ENCODE assay signal across 26 cellular contexts in genomic region chr1:192832492-192832891, GRCh38.
"Had no signal": no experiment of that assay in that cellular context is flagged by ENCODE, and none has a peak within 500 bp of the region (broad histone marks: within the 10 kb centered on the region; RNA-seq: fewer than 3 reads in every experiment).

No MANE protein-coding gene starts in this region.

- DNase-seq: activated CD4-positive, alpha-beta memory T cell treated with anti-CD3 and anti-CD28 coated beads for 36 hours; activated CD4-positive, alpha-beta T cell treated with anti-CD3 and anti-CD28 coated beads, Interleukin-2, amount 10 ng/mL, durations not matched to agents 7 days and 5 days; activated CD4-positive, CD25-positive, alpha-beta regulatory T cell; activated CD8-positive, alpha-beta memory T cell treated with anti-CD3 and anti-CD28 coated beads for 24 hours; activated effector memory CD4-positive, alpha-beta T cell treated with anti-CD3 and anti-CD28 coated beads, Interleukin-2, amount 50 U/mL, for 16 hours; activated naive CD4-positive, alpha-beta T cell treated with Interleukin-2 at 50 U/mL for 16 hours; activated naive CD8-positive, alpha-beta T cell treated with anti-CD3 and anti-CD28 coated beads, Interleukin-2, amount 50 U/mL, for 24 hours; activated T-cell treated with anti-CD3 and anti-CD28 coated beads, Interleukin-2, amount 50 U/mL, for 4 hours; amniotic stem cell; body of pancreas; KG1; MG63; NCI-H1105; NCI-H1436; NCI-H1694 treated with DMSO at 0.1 percent for 48 hours; NCI-H2029 treated with DMSO at 0.1 percent for 48 hours; NCI-H510A treated with DMSO at 0.1 percent for 48 hours; NCI-H69; SIG-M5; T-cell; T-helper 2 cell; T1000 had no signal

- ATAC-seq: activated naive CD4-positive, alpha-beta T cell treated with anti-CD3 and anti-CD28 coated beads, Interleukin-2, amount 50 U/mL, for 72 hours; activated naive CD8-positive, alpha-beta T cell treated with anti-CD3 and anti-CD28 coated beads, Interleukin-2, amount 50 U/mL, for 24 hours; activated T-cell treated with anti-CD3 and anti-CD28 coated beads, Interleukin-2, amount 50 U/mL, for 4 hours; body of pancreas; T-cell had no signal

- H3K9me3 Mint-ChIP-seq: activated CD4-positive, alpha-beta memory T cell treated with anti-CD3 and anti-CD28 coated beads for 36 hours; activated naive CD4-positive, alpha-beta T cell treated with anti-CD3 and anti-CD28 coated beads, Interleukin-2, amount 50 U/mL, for 72 hours; activated naive CD8-positive, alpha-beta T cell treated with anti-CD3 and anti-CD28 coated beads, Interleukin-2, amount 50 U/mL, for 24 hours; activated T-cell treated with anti-CD3 and anti-CD28 coated beads, Interleukin-2, amount 50 U/mL, for 4 hours; IgD-negative memory B cell; T-cell had no signal

- H3K36me3 Mint-ChIP-seq: activated CD4-positive, alpha-beta memory T cell treated with anti-CD3 and anti-CD28 coated beads for 36 hours; activated naive CD4-positive, alpha-beta T cell treated with anti-CD3 and anti-CD28 coated beads, Interleukin-2, amount 50 U/mL, for 72 hours; IgD-negative memory B cell; T-cell had no signal

- H3K36me3 ChIP-seq: ascending aorta, MG63 had no signal

- H3K27me3 ChIP-seq: ascending aorta, body of pancreas, MG63 had no signal

- H3K27ac Mint-ChIP-seq: activated CD4-positive, alpha-beta memory T cell treated with anti-CD3 and anti-CD28 coated beads for 36 hours; activated CD4-positive, alpha-beta T cell treated with anti-CD3 and anti-CD28 coated beads, Interleukin-2, amount 10 ng/mL, durations not matched to agents 7 days and 5 days; activated naive CD4-positive, alpha-beta T cell treated with anti-CD3 and anti-CD28 coated beads, Interleukin-2, amount 50 U/mL, for 72 hours; activated naive CD8-positive, alpha-beta T cell treated with anti-CD3 and anti-CD28 coated beads, Interleukin-2, amount 50 U/mL, for 24 hours; IgD-negative memory B cell; T-cell had no signal

- H3K4me1 Mint-ChIP-seq: activated CD4-positive, alpha-beta T cell treated with anti-CD3 and anti-CD28 coated beads, Interleukin-2, amount 10 ng/mL, durations not matched to agents 7 days and 5 days; activated naive CD8-positive, alpha-beta T cell treated with anti-CD3 and anti-CD28 coated beads, Interleukin-2, amount 50 U/mL, for 24 hours; T-cell had no signal

- H3K9me3 ChIP-seq: ascending aorta, body of pancreas, MG63 had no signal

- H3K4me3 Mint-ChIP-seq: activated CD4-positive, alpha-beta memory T cell treated with anti-CD3 and anti-CD28 coated beads for 36 hours; activated CD4-positive, alpha-beta T cell treated with anti-CD3 and anti-CD28 coated beads, Interleukin-2, amount 10 ng/mL, durations not matched to agents 7 days and 5 days; activated naive CD8-positive, alpha-beta T cell treated with anti-CD3 and anti-CD28 coated beads, Interleukin-2, amount 50 U/mL, for 24 hours; activated T-cell treated with anti-CD3 and anti-CD28 coated beads, Interleukin-2, amount 50 U/mL, for 4 hours; T-cell had no signal

- H3K27ac ChIP-seq: ascending aorta, body of pancreas, VCaP had no signal

- H3K4me3 ChIP-seq: ascending aorta, body of pancreas, MG63 had no signal
